In genomic region chr11:86152006-86152862, GRCh38 we compare ENCODE assay signal across 8 cellular contexts.
DNase-seq lines count a peak whose midpoint lies in the region; ATAC-seq and TF ChIP-seq lines count a peak whose summit lies in the region.

No MANE protein-coding gene starts in this region.

- peak overlapping the region; percentile 46 for H3K4me2 ChIP-seq in hepatocyte

- H3K4me3 Mint-ChIP-seq in activated CD4-positive, alpha-beta memory T cell treated with anti-CD3 and anti-CD28 coated beads, Interleukin-2, amount 10 ng/mL, durations not matched to agents 7 days and 5 days, result no peak overlapping the region
- no peak overlapping the region for H3K4me3 Mint-ChIP-seq in activated CD4-positive, alpha-beta memory T cell treated with anti-CD3 and anti-CD28 coated beads for 36 hours
- no peak overlapping the region for H3K4me3 Mint-ChIP-seq in CD14-positive monocyte

- H3K9me3 Mint-ChIP-seq in activated CD4-positive, alpha-beta memory T cell treated with anti-CD3 and anti-CD28 coated beads, Interleukin-2, amount 10 ng/mL, durations not matched to agents 7 days and 5 days, result no peaks in the 10 kb centered on the region
- no peaks in the 10 kb centered on the region for H3K9me3 Mint-ChIP-seq in activated CD4-positive, alpha-beta memory T cell treated with anti-CD3 and anti-CD28 coated beads for 36 hours
- no peaks in the 10 kb centered on the region for H3K9me3 Mint-ChIP-seq in CD14-positive monocyte

- H3K4me3 ChIP-seq in hepatocyte (no peak overlapping the region), thoracic aorta (peak overlapping the region; percentile 32)

- POLR2A ChIA-PET in activated CD4-positive, alpha-beta memory T cell treated with anti-CD3 and anti-CD28 coated beads, Interleukin-2, amount 10 ng/mL, durations not matched to agents 7 days and 5 days (lab: Charles Lee), result interaction anchor here (0.9 to 2.1 kb wide), 6 partner anchors 9 to 87 kb away, joined by 3 to 12 read pairs (median 5); partner anchors contain the start of gene PICALM
- POLR2A ChIA-PET in activated CD4-positive, alpha-beta memory T cell treated with anti-CD3 and anti-CD28 coated beads for 36 hours (lab: Charles Lee), result no interaction called here

- no peaks in the 10 kb centered on the region for H3K79me2 ChIP-seq in hepatocyte

- H3K9me3 ChIP-seq in hepatocyte (ENCODE audit: low read depth) (no peaks in the 10 kb centered on the region), thoracic aorta (no peaks in the 10 kb centered on the region)

- CTCF ChIA-PET in activated CD4-positive, alpha-beta memory T cell treated with anti-CD3 and anti-CD28 coated beads, Interleukin-2, amount 10 ng/mL, durations not matched to agents 7 days and 5 days (lab: Charles Lee), result interaction anchor here (1.3 to 1.4 kb wide), 2 partner anchors 9 to 24 kb away, joined by 4 read pairs; no protein-coding TSS in a partner anchor
- CTCF ChIA-PET in activated CD4-positive, alpha-beta memory T cell treated with anti-CD3 and anti-CD28 coated beads for 36 hours (lab: Charles Lee), result interaction anchor here (1.2 kb wide), 1 partner anchor 41 kb away, joined by 3 read pairs; no protein-coding TSS in a partner anchor

- no peak for DNase-seq in activated CD4-positive, alpha-beta memory T cell treated with anti-CD3 and anti-CD28 coated beads, Interleukin-2, amount 10 ng/mL, durations not matched to agents 7 days and 5 days
- DNase-seq in activated CD4-positive, alpha-beta memory T cell treated with anti-CD3 and anti-CD28 coated beads for 36 hours, result no peak
- DNase-seq in hepatocyte (ENCODE audit: low spot score), result no peak
- DNase-seq in thoracic aorta (ENCODE audit: low spot score), result no peak
- DNase-seq in NCI-H1105 (lab: John Stamatoyannopoulos, UW), result no peak
- DNase-seq in CD14-positive monocyte (ENCODE audit: low spot score), result no peak
- DNase-seq in cerebellum (ENCODE audit: low spot score), result no peak

- no peak for TF ChIP-seq CTCF in hepatocyte (IDR thresholded peaks at IDR 0.05; ENCODE audit: poor library complexity)
- no peak for TF ChIP-seq CTCF in thoracic aorta (IDR thresholded peaks at IDR 0.05)
- TF ChIP-seq CTCF in CD14-positive monocyte (IDR thresholded peaks at IDR 0.05), result no peak

- no peaks in the 10 kb centered on the region for H3K27me3 Mint-ChIP-seq in activated CD4-positive, alpha-beta memory T cell treated with anti-CD3 and anti-CD28 coated beads, Interleukin-2, amount 10 ng/mL, durations not matched to agents 7 days and 5 days
- no peaks in the 10 kb centered on the region for H3K27me3 Mint-ChIP-seq in activated CD4-positive, alpha-beta memory T cell treated with anti-CD3 and anti-CD28 coated beads for 36 hours
- no peaks in the 10 kb centered on the region for H3K27me3 Mint-ChIP-seq in CD14-positive monocyte (ENCODE audit: low read depth in 3 of 3)

- H3K9me2 ChIP-seq in hepatocyte (replicated peaks; ENCODE audit: insufficient read depth), result no peaks in the 10 kb centered on the region

- 79% methylated on average over 2 of the region's 2 CpGs for WGBS in hepatocyte (ENCODE audit: low lambda C conversion rate, missing lambda C conversion rate)

- peak overlapping the region; percentile 56 for H3K27ac Mint-ChIP-seq in activated CD4-positive, alpha-beta memory T cell treated with anti-CD3 and anti-CD28 coated beads, Interleukin-2, amount 10 ng/mL, durations not matched to agents 7 days and 5 days
- no peak overlapping the region for H3K27ac Mint-ChIP-seq in activated CD4-positive, alpha-beta memory T cell treated with anti-CD3 and anti-CD28 coated beads for 36 hours
- peak overlapping the region in 3 of 7 donors; percentile 32 to 38 (median 37) for H3K27ac Mint-ChIP-seq in CD14-positive monocyte

- no peak overlapping the region for H2AFZ ChIP-seq in hepatocyte

- H4K20me1 ChIP-seq in hepatocyte (ENCODE audit: insufficient read depth, poor library complexity, severe bottlenecking), result no peaks in the 10 kb centered on the region

- intact Hi-C loops in activated CD4-positive, alpha-beta memory T cell treated with anti-CD3 and anti-CD28 coated beads for 36 hours (cut with micrococcal nuclease), result no loop called here
- intact Hi-C loops in CD14-positive monocyte (cut with micrococcal nuclease), result no loop called here

- H3K27me3 ChIP-seq in hepatocyte (no peaks in the 10 kb centered on the region), thoracic aorta (replicated peaks; ENCODE audit: insufficient read depth) (no peaks in the 10 kb centered on the region)

- peak; percentile 75 for ATAC-seq in SK-N-SH treated with all-trans-retinoic acid at 6 μM for 48 hours
- ATAC-seq in thoracic aorta (ENCODE audit: insufficient number of reproducible peaks, low FRiP score, low read depth), result no peak

- H3K27ac ChIP-seq in hepatocyte, result peak overlapping the region; percentile 54
- H3K27ac ChIP-seq in thoracic aorta, result peak overlapping the region; percentile 87 to 88

- H3K4me1 ChIP-seq in hepatocyte (ENCODE audit: insufficient read depth), result peaks cover 11% of the 10 kb centered on the region
- H3K4me1 ChIP-seq in thoracic aorta (ENCODE audit: control insufficient read depth in 1 of 2, low read depth in 2 of 2), result peaks cover 34 to 46% of the 10 kb centered on the region in 2 donors

- no peaks in the 10 kb centered on the region for H3K36me3 Mint-ChIP-seq in activated CD4-positive, alpha-beta memory T cell treated with anti-CD3 and anti-CD28 coated beads, Interleukin-2, amount 10 ng/mL, durations not matched to agents 7 days and 5 days (ENCODE audit: low read depth)
- no peaks in the 10 kb centered on the region for H3K36me3 Mint-ChIP-seq in activated CD4-positive, alpha-beta memory T cell treated with anti-CD3 and anti-CD28 coated beads for 36 hours
- H3K36me3 Mint-ChIP-seq in CD14-positive monocyte, result no peaks in the 10 kb centered on the region

- no peaks in the 10 kb centered on the region for H3K36me3 ChIP-seq in hepatocyte (replicated peaks; ENCODE audit: insufficient read depth, low read depth)
- no peaks in the 10 kb centered on the region for H3K36me3 ChIP-seq in thoracic aorta

- H3K4me1 Mint-ChIP-seq in activated CD4-positive, alpha-beta memory T cell treated with anti-CD3 and anti-CD28 coated beads, Interleukin-2, amount 10 ng/mL, durations not matched to agents 7 days and 5 days, result peaks cover 43% of the 10 kb centered on the region
- H3K4me1 Mint-ChIP-seq in activated CD4-positive, alpha-beta memory T cell treated with anti-CD3 and anti-CD28 coated beads for 36 hours (ENCODE audit: low read depth), result peaks cover 14% of the 10 kb centered on the region
- H3K4me1 Mint-ChIP-seq in CD14-positive monocyte, result peaks cover 36% of the 10 kb centered on the region

TF ChIP-seq in SK-N-SH treated with all-trans-retinoic acid at 6 μM for 48 hours, 23 proteins besides CTCF, POLR2A, EP300 and RAD21:
- TF ChIP-seq CSDC2 (CRISPR knock-in tag; IDR thresholded peaks at IDR 0.05) (no peak), GLIS3 (CRISPR knock-in tag; IDR thresholded peaks at IDR 0.05) (0 out of 2 replicates have a peak, but pooled peaks have one; percentile 25), ISL1 (CRISPR knock-in tag; IDR thresholded peaks at IDR 0.05) (peak; percentile 53; the same call in 1 of the 2 replicates)
TF ChIP-seq in SK-N-SH treated with all-trans-retinoic acid at 6 μM for 48 hours: peak in this region for 2.
